In genomic region chr1:155352600-155352999, GRCh38 we compare ENCODE assay signal across 33 cellular contexts. TPM values are rescaled to one million over a fixed set of nuclear protein-coding genes. Genes with fewer than 3 reads are reported as not detected.
"Had no signal": no experiment of that assay in that cellular context is flagged by ENCODE, and none has a peak within 500 bp of the region (broad histone marks: within the 10 kb centered on the region; RNA-seq: fewer than 3 reads in every experiment).

No MANE protein-coding gene starts in this region.

- DNase-seq: cerebellar nuclear complex; cortex of kidney; effector memory CD8-positive, alpha-beta T cell; erythroblast; esophagus squamous epithelium; foreskin melanocyte; hypothalamus; immature natural killer cell; islet precursor cell; kidney glomerular epithelial cell; left colon; left ventricle myocardium superior; mucosa of descending colon; naive B cell; sigmoid colon; stimulated activated CD4-positive, alpha-beta T cell treated with anti-CD3 and anti-CD28 coated beads, Interleukin-2, amount 100 ng/mL, for 24 hours; stimulated activated CD4-positive, alpha-beta T cell treated with anti-CD3 and anti-CD28 coated beads, Interleukin-4, amount 100 ng/mL, for 24 hours; tibial artery had no signal

- H3K4me1 ChIP-seq: esophagus squamous epithelium, neural progenitor cell, parathyroid adenoma, prostate gland, right atrium auricular region, sigmoid colon, tibial artery had no signal

- H3K4me3 Mint-ChIP-seq: effector memory CD8-positive, alpha-beta T cell; immature natural killer cell; memory B cell; mesothelial cell of epicardium; naive B cell; nephron; neural progenitor cell; stimulated activated effector memory CD8-positive, alpha-beta T cell treated with anti-CD3 and anti-CD28 coated beads, Interleukin-12 subunit alpha, Interleukin-12 subunit beta, amount 100 ng/mL, for 72 hours; stimulated activated naive CD8-positive, alpha-beta T cell treated with anti-CD3 and anti-CD28 coated beads, Interleukin-15, Interleukin-2, amounts not matched to agents 100 ng/mL and 50 ng/mL, for 24 hours; type B pancreatic cell had no signal

- ATAC-seq: effector memory CD8-positive, alpha-beta T cell; left colon; left ventricle myocardium superior; mucosa of descending colon; stimulated activated effector memory CD8-positive, alpha-beta T cell treated with anti-CD3 and anti-CD28 coated beads, Interleukin-12 subunit alpha, Interleukin-12 subunit beta, amount 100 ng/mL, for 72 hours had no signal

- H3K9me3 ChIP-seq: esophagus squamous epithelium, mucosa of descending colon, prostate gland, right atrium auricular region, sigmoid colon, tibial artery had no signal

- H3K4me1 Mint-ChIP-seq: immature natural killer cell; memory B cell; mesothelial cell of epicardium; naive B cell; nephron; neural progenitor cell; stimulated activated effector memory CD8-positive, alpha-beta T cell treated with anti-CD3 and anti-CD28 coated beads, Interleukin-12 subunit alpha, Interleukin-12 subunit beta, amount 100 ng/mL, for 72 hours had no signal

- H3K27ac Mint-ChIP-seq: memory B cell; mesothelial cell of epicardium; nephron; neural progenitor cell; stimulated activated naive CD8-positive, alpha-beta T cell treated with anti-CD3 and anti-CD28 coated beads, Interleukin-15, Interleukin-2, amounts not matched to agents 100 ng/mL and 50 ng/mL, for 24 hours; type B pancreatic cell had no signal

- H3K4me3 ChIP-seq: esophagus squamous epithelium, lung, mucosa of descending colon, neural progenitor cell, prostate gland, right atrium auricular region, sigmoid colon, tibial artery had no signal

- H3K27ac ChIP-seq: esophagus squamous epithelium, neural progenitor cell, parathyroid adenoma, prostate gland, right atrium auricular region, sigmoid colon, tibial artery had no signal

- H3K27me3 ChIP-seq: esophagus squamous epithelium, neural progenitor cell, right atrium auricular region, sigmoid colon, tibial artery had no signal

- H3K27me3 Mint-ChIP-seq: effector memory CD8-positive, alpha-beta T cell; memory B cell; naive B cell; stimulated activated naive CD8-positive, alpha-beta T cell treated with anti-CD3 and anti-CD28 coated beads, Interleukin-15, Interleukin-2, amounts not matched to agents 100 ng/mL and 50 ng/mL, for 24 hours; type B pancreatic cell had no signal

- H3K9ac ChIP-seq: neural progenitor cell, parathyroid adenoma had no signal

- H3K4me2 ChIP-seq: neural progenitor cell had no signal

- H3K79me2 ChIP-seq: parathyroid adenoma had no signal

- H3K9me3 Mint-ChIP-seq: effector memory CD8-positive, alpha-beta T cell; immature natural killer cell; memory B cell; mesothelial cell of epicardium; naive B cell; nephron; neural progenitor cell; stimulated activated effector memory CD8-positive, alpha-beta T cell treated with anti-CD3 and anti-CD28 coated beads, Interleukin-12 subunit alpha, Interleukin-12 subunit beta, amount 100 ng/mL, for 72 hours; stimulated activated naive CD8-positive, alpha-beta T cell treated with anti-CD3 and anti-CD28 coated beads, Interleukin-15, Interleukin-2, amounts not matched to agents 100 ng/mL and 50 ng/mL, for 24 hours; type B pancreatic cell had no signal

RNA-seq across cellular contexts. Expression of gene PKLR, which starts 51.4 kb away (rescaled TPM):
- total RNA-seq: dermis microvascular lymphatic vessel endothelial cell, left ventricle myocardium superior, osteoblast, prostate gland, right atrium auricular region, sigmoid colon, skeletal muscle tissue, urinary bladder had no signal
- polyA plus RNA-seq: immature natural killer cell, urinary bladder had no signal
